In genomic region chr13:51477653-51478324, GRCh38 we compare ENCODE assay signal across 27 cellular contexts.
"Had no signal": no experiment of that assay in that cellular context is flagged by ENCODE, and none has a peak within 500 bp of the region (broad histone marks: within the 10 kb centered on the region; RNA-seq: fewer than 3 reads in every experiment).

No MANE protein-coding gene starts in this region.

- H3K9me3 ChIP-seq: esophagus squamous epithelium, lower lobe of right lung, neutrophil, prostate gland, right atrium auricular region, sigmoid colon, stomach, thyroid gland, vagina had no signal

- H3K36me3 Mint-ChIP-seq: natural killer cell treated with Interleukin-12 subunit alpha and Interleukin-12 subunit beta and Interleukin-15 and Interleukin-18, amount 100 ng/mL, for 72 hours; stimulated activated effector memory CD8-positive, alpha-beta T cell treated with anti-CD3 and anti-CD28 coated beads, Interleukin-12 subunit alpha, Interleukin-12 subunit beta, amount 100 ng/mL, for 72 hours had no signal

- H3K27me3 ChIP-seq: dorsolateral prefrontal cortex, esophagus squamous epithelium, heart right ventricle, neutrophil, right atrium auricular region, sigmoid colon, stomach, thyroid gland, vagina had no signal

- H3K4me3 ChIP-seq: esophagus squamous epithelium, heart right ventricle, left ventricle myocardium inferior, lower lobe of right lung, prostate gland, right atrium auricular region, sigmoid colon, stomach, thyroid gland, vagina had no signal

- H3K36me3 ChIP-seq: esophagus squamous epithelium, heart right ventricle, left ventricle myocardium inferior, lower lobe of right lung, neutrophil, prostate gland, right atrium auricular region, sigmoid colon, stomach, thyroid gland, vagina had no signal

- H3K27ac ChIP-seq: esophagus squamous epithelium, heart right ventricle, left ventricle myocardium inferior, lower lobe of right lung, neutrophil, prostate gland, sigmoid colon, thyroid gland, vagina had no signal

- FAIRE-seq: colon, endothelial cell of umbilical vein, islet of Langerhans had no signal

- DNase-seq: dorsolateral prefrontal cortex; effector CD4-positive, alpha-beta T cell; esophagus squamous epithelium; foreskin melanocyte; glutamatergic neuron; heart right ventricle; hippocampal formation; left cardiac atrium; left ventricle myocardium inferior; lower lobe of right lung; sigmoid colon; stimulated activated CD4-positive, alpha-beta T cell treated with anti-CD3 and anti-CD28 coated beads, Interleukin-2, amount 100 ng/mL, for 24 hours; stimulated activated CD4-positive, alpha-beta T cell treated with anti-CD3 and anti-CD28 coated beads, Interleukin-4, amount 100 ng/mL, for 24 hours; stimulated activated naive CD4-positive, alpha-beta T cell treated with Interleukin-2 at 50 U/mL for 16 hours; stomach; thyroid gland; trophoblast cell had no signal

- H3K4me1 Mint-ChIP-seq: neural crest cell; stimulated activated effector memory CD8-positive, alpha-beta T cell treated with anti-CD3 and anti-CD28 coated beads, Interleukin-12 subunit alpha, Interleukin-12 subunit beta, amount 100 ng/mL, for 72 hours had no signal

- H3K27me3 Mint-ChIP-seq: natural killer cell treated with Interleukin-12 subunit alpha and Interleukin-12 subunit beta and Interleukin-15 and Interleukin-18, amount 100 ng/mL, for 72 hours had no signal

- H3K9me3 Mint-ChIP-seq: natural killer cell treated with Interleukin-12 subunit alpha and Interleukin-12 subunit beta and Interleukin-15 and Interleukin-18, amount 100 ng/mL, for 72 hours; neural crest cell; stimulated activated effector memory CD8-positive, alpha-beta T cell treated with anti-CD3 and anti-CD28 coated beads, Interleukin-12 subunit alpha, Interleukin-12 subunit beta, amount 100 ng/mL, for 72 hours had no signal

- ATAC-seq: heart right ventricle; left cardiac atrium; lower lobe of right lung; natural killer cell treated with Interleukin-12 subunit alpha and Interleukin-12 subunit beta and Interleukin-15 and Interleukin-18, amount 100 ng/mL, for 72 hours; stimulated activated effector memory CD8-positive, alpha-beta T cell treated with anti-CD3 and anti-CD28 coated beads, Interleukin-12 subunit alpha, Interleukin-12 subunit beta, amount 100 ng/mL, for 72 hours had no signal

- H3K27ac Mint-ChIP-seq: natural killer cell treated with Interleukin-12 subunit alpha and Interleukin-12 subunit beta and Interleukin-15 and Interleukin-18, amount 100 ng/mL, for 72 hours; stimulated activated effector memory CD8-positive, alpha-beta T cell treated with anti-CD3 and anti-CD28 coated beads, Interleukin-12 subunit alpha, Interleukin-12 subunit beta, amount 100 ng/mL, for 72 hours had no signal

- H3K4me1 ChIP-seq: left ventricle myocardium inferior, lower lobe of right lung, prostate gland, right atrium auricular region, sigmoid colon, thyroid gland, vagina had no signal

- H3K4me3 Mint-ChIP-seq: natural killer cell treated with Interleukin-12 subunit alpha and Interleukin-12 subunit beta and Interleukin-15 and Interleukin-18, amount 100 ng/mL, for 72 hours; neural crest cell; stimulated activated effector memory CD8-positive, alpha-beta T cell treated with anti-CD3 and anti-CD28 coated beads, Interleukin-12 subunit alpha, Interleukin-12 subunit beta, amount 100 ng/mL, for 72 hours had no signal
